ENCODE assay signal across 8 cellular contexts in genomic region chr2:229408356-229408755, GRCh38.
DNase-seq lines count a peak whose midpoint lies in the region; ATAC-seq and TF ChIP-seq lines count a peak whose summit lies in the region.

No MANE protein-coding gene starts in this region.

- H3K27ac Mint-ChIP-seq in natural killer cell: no peak overlapping the region
- H3K27ac Mint-ChIP-seq in activated naive CD4-positive, alpha-beta T cell treated with anti-CD3 and anti-CD28 coated beads for 36 hours: no peak overlapping the region

- H3K9ac ChIP-seq in HUES6 (ENCODE audit: low read length): peak overlapping the region; percentile 18

- H3K27ac ChIP-seq in HUES6 (ENCODE audit: low read depth, low read length) (peak overlapping the region; percentile 30; the same call in 1 of the 2 replicates), adrenal gland (peak overlapping the region in 3 of 5 donors; percentile 71 to 89 (median 73)), upper lobe of right lung (peak overlapping the region; percentile 80)

- H3K4me1 Mint-ChIP-seq in natural killer cell: no peaks in the 10 kb centered on the region
- no peaks in the 10 kb centered on the region for H3K4me1 Mint-ChIP-seq in activated naive CD4-positive, alpha-beta T cell treated with anti-CD3 and anti-CD28 coated beads for 36 hours (ENCODE audit: low read depth)

- no peak for TF ChIP-seq POLR2A in adrenal gland (IDR thresholded peaks at IDR 0.05)

- no peaks in the 10 kb centered on the region for H3K27me3 Mint-ChIP-seq in natural killer cell (ENCODE audit: low read depth in 2 of 2)
- no peaks in the 10 kb centered on the region for H3K27me3 Mint-ChIP-seq in activated naive CD4-positive, alpha-beta T cell treated with anti-CD3 and anti-CD28 coated beads for 36 hours (ENCODE audit: low read depth)

- H3K4me1 ChIP-seq in HUES6 (ENCODE audit: control insufficient read depth, insufficient read depth, low read length): peaks cover 33% of the 10 kb centered on the region
- peaks cover 14 to 24% of the 10 kb centered on the region in 2 donors for H3K4me1 ChIP-seq in adrenal gland (replicated peaks in 1 of 2)
- H3K4me1 ChIP-seq in upper lobe of right lung: peaks cover 23% of the 10 kb centered on the region

- 7 to 17% (median 12%) methylated on average over 1 of the region's 1 CpG for WGBS in adrenal gland, 4 donors

- no peaks in the 10 kb centered on the region for H3K9me3 ChIP-seq in HUES6 (ENCODE audit: control insufficient read depth, insufficient read depth, low read depth, low read length)
- no peaks in the 10 kb centered on the region for H3K9me3 ChIP-seq in adrenal gland (replicated peaks in 1 of 3)
- H3K9me3 ChIP-seq in upper lobe of right lung: no peaks in the 10 kb centered on the region

- no peak overlapping the region for H3K4me3 Mint-ChIP-seq in natural killer cell
- H3K4me3 Mint-ChIP-seq in activated naive CD4-positive, alpha-beta T cell treated with anti-CD3 and anti-CD28 coated beads for 36 hours: no peak overlapping the region

- TF ChIP-seq CTCF in adrenal gland (IDR thresholded peaks at IDR 0.05) (no peak), upper lobe of right lung (IDR thresholded peaks at IDR 0.05) (no peak), natural killer cell (IDR thresholded peaks at IDR 0.05) (no peak)

- H3K27me3 ChIP-seq in HUES6 (ENCODE audit: control insufficient read depth, insufficient read depth, low read length) (no peaks in the 10 kb centered on the region), adrenal gland (no peaks in the 10 kb centered on the region), upper lobe of right lung (no peaks in the 10 kb centered on the region)

- DNase-seq in adrenal gland (peak in 6 of 7 donors; percentile 45 to 80 (median 66)), iris pigment epithelial cell (ENCODE audit: low read depth) (peak; percentile 97), upper lobe of right lung (no peak), natural killer cell (no peak), DMS79 (lab: John Stamatoyannopoulos, UW) (no peak)
- DNase-seq in activated naive CD4-positive, alpha-beta T cell treated with anti-CD3 and anti-CD28 coated beads for 36 hours: no peak

- ATAC-seq in upper lobe of right lung (peak; percentile 79), natural killer cell (no peak), HG03045 (IDR thresholded peaks at IDR 0.05; ENCODE audit: unreplicated experiment) (no peak)

- H3K36me3 ChIP-seq in HUES6 (ENCODE audit: control insufficient read depth, insufficient read depth, low read length) (no peaks in the 10 kb centered on the region), adrenal gland (replicated peaks in 1 of 2) (no peaks in the 10 kb centered on the region), upper lobe of right lung (no peaks in the 10 kb centered on the region)

- H3K36me3 Mint-ChIP-seq in natural killer cell: no peaks in the 10 kb centered on the region
- H3K36me3 Mint-ChIP-seq in activated naive CD4-positive, alpha-beta T cell treated with anti-CD3 and anti-CD28 coated beads for 36 hours (ENCODE audit: low read depth): no peaks in the 10 kb centered on the region

- CTCF ChIA-PET in activated naive CD4-positive, alpha-beta T cell treated with anti-CD3 and anti-CD28 coated beads for 36 hours (lab: Charles Lee): no interaction called here

- intact Hi-C loops in adrenal gland (cut with DNase I): no loop called here
- intact Hi-C loops in upper lobe of right lung (cut with DNase I): no loop called here
- intact Hi-C loops in natural killer cell (cut with micrococcal nuclease): no loop called here
- intact Hi-C loops in activated naive CD4-positive, alpha-beta T cell treated with anti-CD3 and anti-CD28 coated beads for 36 hours (cut with micrococcal nuclease): no loop called here

- H3K9me3 Mint-ChIP-seq in natural killer cell: peaks cover 0 to 6% of the 10 kb centered on the region in 2 donors
- H3K9me3 Mint-ChIP-seq in activated naive CD4-positive, alpha-beta T cell treated with anti-CD3 and anti-CD28 coated beads for 36 hours: peaks cover 2% of the 10 kb centered on the region

- no peak overlapping the region for H3K4me3 ChIP-seq in HUES6 (ENCODE audit: low read depth, low read length)
- no peak overlapping the region for H3K4me3 ChIP-seq in adrenal gland
- no peak overlapping the region for H3K4me3 ChIP-seq in upper lobe of right lung

Comparison
In these comparisons a context has a peak if more than half of its experiments do, and no peak if none do; other contexts are left out.
1. H3K27ac ChIP-seq: peak in every context shown above with its lines; median percentile 80 in upper lobe of right lung; 73 in adrenal gland; 30 in HUES6.
2. DNase-seq: peak in adrenal gland (6 of 7) and iris pigment epithelial cell (single experiment); none in upper lobe of right lung (single experiment), natural killer cell (single experiment), DMS79 (single experiment) and activated naive CD4-positive, alpha-beta T cell treated with anti-CD3 and anti-CD28 coated beads for 36 hours (single experiment).